ENCODE assay signal across 25 cellular contexts in the genomic region with DNA sequence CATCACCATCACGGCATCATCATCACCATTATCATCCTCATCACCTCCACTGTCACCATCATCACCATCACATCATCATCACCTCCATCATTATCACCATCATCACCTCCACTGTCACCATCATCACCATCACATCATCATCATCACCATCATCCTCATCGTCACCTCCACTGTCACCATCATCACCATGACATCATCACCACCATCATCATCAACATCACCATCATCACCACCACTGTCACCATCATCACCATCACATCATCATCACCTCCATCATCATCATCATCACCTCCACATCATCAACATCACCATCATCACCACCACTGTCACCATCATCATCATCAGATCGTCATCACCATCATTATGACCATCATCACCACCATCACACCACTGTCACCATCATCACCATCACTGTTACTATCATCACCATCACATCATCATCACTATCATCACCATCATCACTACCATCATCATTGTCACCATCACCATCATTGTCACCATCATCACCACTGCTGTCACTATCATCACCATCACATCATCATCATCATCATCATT. TPM values are rescaled to one million over a fixed set of nuclear protein-coding genes. Genes with fewer than 3 reads are reported as not detected.
DNase-seq lines count a peak whose midpoint lies in the region; ATAC-seq, FAIRE-seq and TF ChIP-seq lines count a peak whose summit lies in the region.
"Had no signal": no experiment of that assay in that cellular context is flagged by ENCODE, and none has a peak within 500 bp of the region (broad histone marks: within the 10 kb centered on the region; RNA-seq: fewer than 3 reads in every experiment).

No MANE protein-coding gene starts in this region.

- no peaks in the 10 kb centered on the region for H3K79me2 ChIP-seq in HepG2 (ENCODE audit: insufficient read depth, low read length)
- no peaks in the 10 kb centered on the region for H3K79me2 ChIP-seq in H1 (ENCODE audit: control insufficient read depth in 1 of 2, insufficient read depth in 2 of 2, low read length in 2 of 2)

- no peaks in the 10 kb centered on the region for H3K36me3 ChIP-seq in HepG2 (replicated peaks in 1 of 2; ENCODE audit: control insufficient read depth in 1 of 2, insufficient read depth in 2 of 2, low read length in 2 of 2)
- no peaks in the 10 kb centered on the region for H3K36me3 ChIP-seq in right lobe of liver
- H3K36me3 ChIP-seq in H1 (ENCODE audit: control insufficient read depth in 2 of 4, insufficient read depth in 4 of 4, low read length in 3 of 4): no peaks in the 10 kb centered on the region; a peak in 1 of 8 replicates
- no peaks in the 10 kb centered on the region for H3K36me3 ChIP-seq in vagina
- H3K36me3 ChIP-seq in upper lobe of left lung: no peaks in the 10 kb centered on the region
- H3K36me3 ChIP-seq: BE2C, SJCRH30 had no signal

- H3K27ac ChIP-seq in HepG2 (ENCODE audit: extremely low read length, insufficient read depth, low read length) (no peak overlapping the region), right lobe of liver (no peak overlapping the region), H1 (ENCODE audit: low read depth, low read length) (no peak overlapping the region), vagina (no peak overlapping the region), upper lobe of left lung (no peak overlapping the region)
- H3K27ac ChIP-seq: KMS-11, PC-9, SJCRH30 had no signal

- H2AK5ac ChIP-seq in H1 (ENCODE audit: low read depth, low read length): peak overlapping the region; percentile 80; the same call in 1 of the 2 replicates

- intact Hi-C loops in HepG2 (cut with micrococcal nuclease; ENCODE audit: unreplicated experiment): no loop called here
- intact Hi-C loops in right lobe of liver (cut with DNase I): no loop called here
- intact Hi-C loops in vagina (cut with DNase I): no loop called here

- H3K56ac ChIP-seq in H1 (replicated peaks; ENCODE audit: insufficient read length, low read depth, low read length): no peak overlapping the region

- H3K23me2 ChIP-seq in H1 (ENCODE audit: low read depth, low read length): peaks cover 7% of the 10 kb centered on the region; the same call in 1 of the 2 replicates

- no peak overlapping the region for H2BK20ac ChIP-seq in H1 (ENCODE audit: low read length)

- CTCF ChIA-PET in HepG2 (lab: Yijun Ruan, JAX; ENCODE audit: low intra/inter-chr PET ratio, low total read pairs) (no interaction called here), H1 (lab: Charles Lee; ENCODE audit: partially characterized antibody) (no interaction called here)

- H3K9me3 ChIP-seq in HepG2 (ENCODE audit: low read length) (no peaks in the 10 kb centered on the region), right lobe of liver (no peaks in the 10 kb centered on the region), H1 (ENCODE audit: insufficient read depth in 2 of 2, low read depth in 1 of 2, low read length in 1 of 2) (0 out of 4 replicates have a peak, but pooled peaks cover 0 to 3% of the 10 kb centered on the region in 2 experiments), vagina (no peaks in the 10 kb centered on the region), upper lobe of left lung (peaks cover 0 to 11% (median 1%) of the 10 kb centered on the region in 4 donors)
- H3K9me3 ChIP-seq: BE2C, SJCRH30 had no signal

- no peaks in the 10 kb centered on the region for H3K4me1 ChIP-seq in HepG2 (ENCODE audit: insufficient read depth, low read length)
- no peaks in the 10 kb centered on the region for H3K4me1 ChIP-seq in right lobe of liver
- H3K4me1 ChIP-seq in H1 (replicated peaks in 1 of 4; ENCODE audit: control insufficient read depth in 3 of 4, insufficient read depth in 4 of 4, low read length in 3 of 4): no peaks in the 10 kb centered on the region; a peak in 1 of 7 replicates
- peaks cover 17% of the 10 kb centered on the region for H3K4me1 ChIP-seq in vagina
- H3K4me1 ChIP-seq in upper lobe of left lung: peaks cover 4 to 12% (median 9%) of the 10 kb centered on the region in 4 donors
- H3K4me1 ChIP-seq: BE2C, SJCRH30 had no signal

- H3K27me3 ChIP-seq in HepG2 (ENCODE audit: control insufficient read depth in 1 of 2, insufficient read depth in 2 of 2, low read length in 2 of 2) (no peaks in the 10 kb centered on the region; a peak in 1 of 5 replicates), right lobe of liver (no peaks in the 10 kb centered on the region), H1 (replicated peaks in 1 of 4; ENCODE audit: control insufficient read depth in 3 of 4, extremely low read depth in 1 of 4, insufficient read depth in 3 of 4, low read length in 3 of 4) (no peaks in the 10 kb centered on the region), vagina (no peaks in the 10 kb centered on the region), upper lobe of left lung (no peaks in the 10 kb centered on the region)
- H3K27me3 ChIP-seq: SJCRH30 had no signal

- H3K18ac ChIP-seq in H1 (ENCODE audit: extremely low read depth, low read length): no peak overlapping the region

- ATAC-seq in HepG2: no peak
- no peak for ATAC-seq in right lobe of liver
- ATAC-seq in HG03280 (IDR thresholded peaks at IDR 0.05; ENCODE audit: unreplicated experiment): no peak
- ATAC-seq in upper lobe of left lung (ENCODE audit: low FRiP score in 2 of 2): no peak
- ATAC-seq: GM23338, Right ventricle myocardium inferior had no signal

- H3K9ac ChIP-seq in HepG2 (ENCODE audit: insufficient read depth, low read depth, low read length): no peak overlapping the region
- H3K9ac ChIP-seq in H1 (replicated peaks in 1 of 4; ENCODE audit: extremely low read depth in 1 of 4, low read depth in 3 of 4, low read length in 3 of 4): no peak overlapping the region
- H3K9ac ChIP-seq: KMS-11 had no signal

- DNase-seq in HepG2 (ENCODE audit: low spot score): no peak
- no peak for DNase-seq in right lobe of liver
- DNase-seq in HTR-8/SVneo (ENCODE audit: insufficient read length, low spot score): no peak
- DNase-seq in H1 (ENCODE audit: low read depth in 1 of 2, low spot score in 2 of 2): no peak
- DNase-seq in vagina (ENCODE audit: extremely low spot score in 2 of 2): peak; percentile 10 to 31
- no peak for DNase-seq in SK-N-DZ (ENCODE audit: low spot score)
- no peak for DNase-seq in upper lobe of left lung
- DNase-seq: 8988T, ACHN, BE2C, Calu3, DMS79 treated with DMSO at 0.1 percent for 48 hours, GF-D8, HCEC 1CT, IMR-90, MM.1S, NCI-H2029, NCI-H446 treated with DMSO at 0.1 percent for 48 hours, NCI-H526 treated with DMSO at 0.1 percent for 48 hours, PC-9, SJCRH30 had no signal

- no peak overlapping the region for H3K14ac ChIP-seq in H1 (ENCODE audit: insufficient read length)

- no peak for TF ChIP-seq CTCF in HepG2 (CRISPR knock-in tag; IDR thresholded peaks at IDR 0.05)
- TF ChIP-seq CTCF in right lobe of liver (IDR thresholded peaks at IDR 0.05): no peak
- no peak for TF ChIP-seq CTCF in H1 (IDR thresholded peaks at IDR 0.05; ENCODE audit: control extremely low read depth in 1 of 3, insufficient read depth in 1 of 3, low read depth in 1 of 3, low read length in 3 of 3)
- no peak for TF ChIP-seq CTCF in vagina (IDR thresholded peaks at IDR 0.05)
- no peak for TF ChIP-seq CTCF in upper lobe of left lung (IDR thresholded peaks at IDR 0.05)

- WGBS in HepG2 (ENCODE audit: low lambda C conversion rate): 1% methylated on average over 3 of the region's 3 CpGs
- WGBS in right lobe of liver (ENCODE audit: insufficient coverage, low coverage, low lambda C conversion rate, missing lambda C conversion rate): 72% methylated on average over 3 of the region's 3 CpGs
- 82% methylated on average over 3 of the region's 3 CpGs; no CpG with 5 or more reads in 1 of the 2 experiments for WGBS in H1 (ENCODE audit: extremely low coverage in 1 of 2, insufficient coverage in 1 of 2, insufficient read length in 1 of 2, insufficient replicate concordance in 2 of 2, low coverage in 1 of 2, low lambda C conversion rate in 2 of 2, missing lambda C conversion rate in 1 of 2), 2 experiments
- whole genome bisulfite sequencing in upper lobe of left lung, 2 donors: 80 to 81% methylated on average over 3 of the region's 3 CpGs

- H2AFZ ChIP-seq in HepG2 (ENCODE audit: low read length) (no peak overlapping the region), H1 (ENCODE audit: low read length) (no peak overlapping the region)
- H2AFZ ChIP-seq: GM23338, PC-9 had no signal

- H3K4ac ChIP-seq in H1 (replicated peaks; ENCODE audit: insufficient read length, low read depth, low read length): no peak overlapping the region

- H4K91ac ChIP-seq in H1 (replicated peaks; ENCODE audit: insufficient read length, low read length): peak overlapping the region; percentile 56

- POLR2A ChIA-PET in HepG2 (lab: Yijun Ruan, JAX) (no interaction called here), H1 (lab: Charles Lee; ENCODE audit: partially characterized antibody) (no interaction called here)

- H3K4me3 ChIP-seq in HepG2 (replicated peaks in 1 of 3; ENCODE audit: insufficient read depth in 1 of 3, low read depth in 2 of 3, low read length in 3 of 3) (no peak overlapping the region), right lobe of liver (no peak overlapping the region), H1 (ENCODE audit: extremely low read depth in 1 of 4, insufficient read depth in 2 of 4, low read depth in 3 of 4, low read length in 4 of 4) (no peak overlapping the region), vagina (no peak overlapping the region), upper lobe of left lung (no peak overlapping the region)
- H3K4me3 ChIP-seq: GM23338, PC-9, SJCRH30 had no signal

- no peaks in the 10 kb centered on the region for H4K20me1 ChIP-seq in HepG2 (ENCODE audit: insufficient read depth, low read length)
- peaks cover 0 to 5% of the 10 kb centered on the region in 2 experiments for H4K20me1 ChIP-seq in H1 (replicated peaks in 1 of 2; ENCODE audit: control insufficient read depth in 1 of 2, insufficient read depth in 2 of 2, low read length in 2 of 2)

- no peak overlapping the region for H4K5ac ChIP-seq in H1 (ENCODE audit: insufficient read length, low read depth, low read length)

- TF ChIP-seq EP300 in HepG2 (IDR thresholded peaks at IDR 0.05; ENCODE audit: low read depth in 2 of 2, low read length in 2 of 2) (no peak), HepG2 (CRISPR knock-in tag; IDR thresholded peaks at IDR 0.05; ENCODE audit: borderline replicate concordance) (no peak), H1 (IDR thresholded peaks at IDR 0.05; ENCODE audit: borderline replicate concordance in 1 of 2, low read depth in 2 of 2, low read length in 2 of 2) (no peak), upper lobe of left lung (IDR thresholded peaks at IDR 0.05) (no peak)

- H3K4me2 ChIP-seq in HepG2 (ENCODE audit: low read depth, low read length) (no peak overlapping the region), H1 (ENCODE audit: insufficient read depth in 1 of 2, low read depth in 2 of 2, low read length in 2 of 2) (no peak overlapping the region)
- H3K4me2 ChIP-seq: GM23338, KMS-11, PC-9 had no signal

- H2BK120ac ChIP-seq in H1 (replicated peaks; ENCODE audit: low read depth, low read length): no peak overlapping the region

- no peak overlapping the region for H2BK15ac ChIP-seq in H1 (ENCODE audit: low read length)

- H3K79me1 ChIP-seq in H1 (ENCODE audit: low read depth, low read length): no peaks in the 10 kb centered on the region

- no peak overlapping the region for H2BK5ac ChIP-seq in H1 (ENCODE audit: low read depth, low read length)

- no peak overlapping the region for H3K23ac ChIP-seq in H1 (ENCODE audit: insufficient read length)

- no peak overlapping the region for H4K8ac ChIP-seq in H1 (ENCODE audit: extremely low read depth, insufficient read depth, low read length)

- no TSS peak for BruUV-seq in HepG2 (replicated peaks; lab: Mats Ljungman, UMichigan)

- TF ChIP-seq POLR2A in HepG2 (IDR thresholded peaks at IDR 0.05; ENCODE audit: insufficient read depth in 1 of 2, low read depth in 2 of 2, low read length in 2 of 2) (no peak), right lobe of liver (IDR thresholded peaks at IDR 0.05) (no peak), H1 (IDR thresholded peaks at IDR 0.05; ENCODE audit: control extremely low read depth in 1 of 2, low read depth in 2 of 2, low read length in 2 of 2) (no peak), vagina (IDR thresholded peaks at IDR 0.05) (no peak), upper lobe of left lung (IDR thresholded peaks at IDR 0.05) (no peak)

- TF ChIP-seq RAD21 in HepG2 (CRISPR knock-in tag; IDR thresholded peaks at IDR 0.05) (no peak), H1 (IDR thresholded peaks at IDR 0.05 in 1 of 2, conservative IDR thresholded peaks at IDR 0.05 in 1 of 2; ENCODE audit: low read depth in 2 of 2, low read length in 2 of 2) (no peak)

- in situ Hi-C loops in HepG2 (cut with HindIII; ENCODE audit: extremely low pct_ligation_motif_present, low pct_unique_long_range_greater_than_20kb): no loop called here

- 0 out of 2 replicates have a peak overlapping the region, but pooled peaks have one; percentile 10 for H2BK12ac ChIP-seq in H1 (ENCODE audit: low read depth, low read length)

- FAIRE-seq in HepG2 (lab: Jason Lieb, UNC) (no peak), HTR-8/SVneo (lab: Jason Lieb, UNC) (peak; percentile 98), H1 (lab: Jason Lieb, UNC) (no peak)

RNA-seq across cellular contexts. Expression of a gene that starts 32.8 kb away (rescaled TPM):
- not detected in 2 replicates for total RNA-seq in HepG2 (2016; rRNA removed; fragmentation: Illumina TruSeq; extraction: Trizol)
- total RNA-seq in HepG2 (2016; cell fraction: cytosol; rRNA removed; fragmentation: Illumina TruSeq; extraction: Trizol; ENCODE audit: low read depth): not detected in 2 replicates
- total RNA-seq in HepG2 (2016; cell fraction: insoluble cytoplasmic fraction; rRNA removed; fragmentation: Illumina TruSeq; extraction: Trizol): not detected in 2 replicates
- total RNA-seq in HepG2 (2016; cell fraction: membrane; rRNA removed; fragmentation: Illumina TruSeq; extraction: Trizol): not detected in 2 replicates
- not detected in 2 replicates for total RNA-seq in HepG2 (2016; cell fraction: nucleus; rRNA removed; fragmentation: Illumina TruSeq; extraction: Trizol)
- polyA plus RNA-seq in HepG2 (2011; rRNA removed): not detected in 2 replicates
- polyA plus RNA-seq in HepG2 (2011; cell fraction: cytosol; rRNA removed): not detected in 2 replicates
- 0.02 TPM in 1 of 2 replicates, not detected in the other for polyA plus RNA-seq in HepG2 (2011; cell fraction: nucleus; rRNA removed)
- not detected in 2 replicates for polyA plus RNA-seq in HepG2 (2012)
- not detected in 2 replicates for polyA plus RNA-seq in HepG2 (2016; cell fraction: cytosol; fragmentation: Illumina TruSeq; extraction: Trizol; ENCODE audit: low read depth)
- not detected in 2 replicates for polyA plus RNA-seq in HepG2 (2016; cell fraction: insoluble cytoplasmic fraction; fragmentation: Illumina TruSeq; extraction: Trizol; ENCODE audit: low read depth)
- polyA plus RNA-seq in HepG2 (2016; cell fraction: membrane; fragmentation: Illumina TruSeq; extraction: Trizol; ENCODE audit: low read depth): not detected in 2 replicates
- not detected in 2 replicates for polyA plus RNA-seq in HepG2 (2016; cell fraction: nucleus; fragmentation: Illumina TruSeq; extraction: Trizol; ENCODE audit: insufficient read depth, low read depth)
- not detected in 2 replicates for polyA minus RNA-seq in HepG2 (2011; rRNA and poly(A)+ RNA removed; ENCODE audit: low replicate concordance)
- not detected in 2 replicates for polyA minus RNA-seq in HepG2 (2011; cell fraction: cytosol; rRNA and poly(A)+ RNA removed)
- polyA minus RNA-seq in HepG2 (2011; cell fraction: nucleus; rRNA and poly(A)+ RNA removed): not detected in 2 replicates
- total RNA-seq in right lobe of liver: 10 to 100 TPM in 2 of 6 experiments, 1 to 10 TPM in 4; 3.7 to 10.8 (median 7.9) TPM
- total RNA-seq in H1 (2021; fragmentation: NEBNext Ultra II Directional; extraction: Animal tissue kit (Norgen Biotek cat#: 25700)): 0.37 and 0.50 TPM in 2 replicates
- 0.80 and 1.5 TPM in 2 replicates for polyA plus RNA-seq in H1 (2011; rRNA removed)
- polyA plus RNA-seq in H1 (2011; cell fraction: cytosol; rRNA removed): 1.7 TPM
- 3.1 TPM for polyA plus RNA-seq in H1 (2011; cell fraction: nucleus; rRNA removed)
- 0.17 to 0.80 TPM (median 0.41 TPM) in 4 replicates for polyA plus RNA-seq in H1 (2012, experiment 1 of 2)
- polyA plus RNA-seq in H1 (2012, experiment 2 of 2): 0.45 TPM
- polyA plus RNA-seq in H1 (2013, experiment 1 of 2): 0.95 TPM
- 0.42 TPM for polyA plus RNA-seq in H1 (2013, experiment 2 of 2)
- polyA minus RNA-seq in H1 (2011; rRNA and poly(A)+ RNA removed): 0.60 and 0.93 TPM in 2 replicates
- 0.81 TPM for polyA minus RNA-seq in H1 (2011; cell fraction: cytosol; rRNA and poly(A)+ RNA removed)
- 1.5 TPM for polyA minus RNA-seq in H1 (2011; cell fraction: nucleus; rRNA and poly(A)+ RNA removed)
- 29.5 TPM for total RNA-seq in vagina
- not detected in 2 replicates for polyA plus RNA-seq in SK-N-DZ (2014; cell fraction: cytosol; rRNA removed)
- not detected in 2 replicates for polyA plus RNA-seq in SK-N-DZ (2014; cell fraction: nucleus; rRNA removed)
- total RNA-seq in upper lobe of left lung: 100 to 1,000 TPM in 2 of 6 donors, 10 to 100 TPM in 4; 42.4 to 315 (median 82.4) TPM
- total RNA-seq: Calu3, IMR-90, PC-9, SJCRH30 had no signal
- polyA plus RNA-seq: IMR-90 had no signal

Comparison
In these comparisons a context has a peak if more than half of its experiments do, and no peak if none do; other contexts are left out.
1. DNase-seq: peak in vagina (2 of 2); none in HepG2 (single experiment), right lobe of liver (0 of 3), HTR-8/SVneo (single experiment), H1 (0 of 2), SK-N-DZ (single experiment) and upper lobe of left lung (0 of 2).